18 cellular contexts compared by ENCODE assay signal in genomic region chr2:44060990-44061389, GRCh38.
DNase-seq lines count a peak whose midpoint lies in the region; ATAC-seq and TF ChIP-seq lines count a peak whose summit lies in the region.
"Had no signal": no experiment of that assay in that cellular context is flagged by ENCODE, and none has a peak within 500 bp of the region (broad histone marks: within the 10 kb centered on the region; RNA-seq: fewer than 3 reads in every experiment).

No MANE protein-coding gene starts in this region.

- H3K4me3 ChIP-seq in dorsolateral prefrontal cortex (no peak overlapping the region), right lobe of liver (peak overlapping the region in 2 of 3 donors; percentile 39 to 44), esophagus muscularis mucosa (no peak overlapping the region), left lung (no peak overlapping the region)
- H3K4me3 ChIP-seq: BLaER1, GM23338, HAP-1 had no signal

- ATAC-seq in left lobe of liver (peak; percentile 58), right lobe of liver (peak; percentile 66 to 76 (median 74)), GM21360 (IDR thresholded peaks at IDR 0.05; ENCODE audit: unreplicated experiment) (no peak), left lung (no peak)
- ATAC-seq: CD8-positive, alpha-beta T cell had no signal

- H3K4me1 ChIP-seq in right lobe of liver (peaks cover 0 to 52% (median 18%) of the 10 kb centered on the region in 4 donors), esophagus muscularis mucosa (no peaks in the 10 kb centered on the region), left lung (no peaks in the 10 kb centered on the region)
- H3K4me1 ChIP-seq: BLaER1, HAP-1 had no signal

- intact Hi-C loops in dorsolateral prefrontal cortex (cut with DNase I) (no loop called here), right lobe of liver (cut with DNase I) (no loop called here), esophagus muscularis mucosa (cut with DNase I) (no loop called here), left lung (cut with DNase I) (no loop called here)

- TF ChIP-seq EP300 in esophagus muscularis mucosa (IDR thresholded peaks at IDR 0.05): no peak

- H3K9me3 ChIP-seq in right lobe of liver (no peaks in the 10 kb centered on the region), esophagus muscularis mucosa (no peaks in the 10 kb centered on the region), left lung (no peaks in the 10 kb centered on the region)
- H3K9me3 ChIP-seq: HAP-1 had no signal

- no peaks in the 10 kb centered on the region for H3K27me3 ChIP-seq in dorsolateral prefrontal cortex
- no peaks in the 10 kb centered on the region for H3K27me3 ChIP-seq in right lobe of liver
- H3K27me3 ChIP-seq in esophagus muscularis mucosa: no peaks in the 10 kb centered on the region
- H3K27me3 ChIP-seq in left lung: no peaks in the 10 kb centered on the region
- H3K27me3 ChIP-seq: BLaER1 had no signal

- TF ChIP-seq POLR2A in right lobe of liver (IDR thresholded peaks at IDR 0.05) (no peak), esophagus muscularis mucosa (IDR thresholded peaks at IDR 0.05; ENCODE audit: low read depth) (no peak)

- H3K36me3 ChIP-seq in right lobe of liver (no peaks in the 10 kb centered on the region), esophagus muscularis mucosa (no peaks in the 10 kb centered on the region), left lung (no peaks in the 10 kb centered on the region)
- H3K36me3 ChIP-seq: BLaER1, HAP-1 had no signal

- H3K27ac ChIP-seq in dorsolateral prefrontal cortex (peak overlapping the region in 32 of 59 donors; percentile 0 to 80 (median 52)), right lobe of liver (peak overlapping the region; percentile 73 to 99 (median 99)), temporal lobe (ENCODE audit: low read depth, low read length) (peak overlapping the region; percentile 72), esophagus muscularis mucosa (replicated peaks in 1 of 4) (no peak overlapping the region), left lung (no peak overlapping the region)
- H3K27ac ChIP-seq: BLaER1, C4-2B had no signal

- DNase-seq in dorsolateral prefrontal cortex: no peak
- DNase-seq in left lobe of liver (ENCODE audit: low spot score): no peak
- no peak for DNase-seq in right lobe of liver
- DNase-seq in activated CD4-positive, alpha-beta T cell treated with anti-CD3 and anti-CD28 coated beads for 48 hours: no peak
- no peak for DNase-seq in esophagus muscularis mucosa (ENCODE audit: extremely low spot score)
- no peak for DNase-seq in left lung
- DNase-seq: Caco-2; CD4-positive, CD25-positive, alpha-beta regulatory T cell; CD8-positive, alpha-beta T cell; DMS153; DND-41; HFFc6 had no signal

- WGBS in right lobe of liver (ENCODE audit: insufficient coverage, low coverage, low lambda C conversion rate, missing lambda C conversion rate): 18% methylated on average over 1 of the region's 1 CpG
- 87% methylated on average over 1 of the region's 1 CpG for WGBS in esophagus muscularis mucosa

- TF ChIP-seq CTCF in dorsolateral prefrontal cortex (IDR thresholded peaks at IDR 0.05 in 54 of 56, conservative IDR thresholded peaks at IDR 0.05 in 2 of 56; ENCODE audit: low read depth in 1 of 56, partially characterized antibody in 56 of 56) (no peak), right lobe of liver (IDR thresholded peaks at IDR 0.05) (no peak), esophagus muscularis mucosa (IDR thresholded peaks at IDR 0.05) (no peak), left lung (IDR thresholded peaks at IDR 0.05) (no peak)

Comparison
In these comparisons a context has a peak if more than half of its experiments do, and no peak if none do; other contexts are left out.
1. H3K27ac ChIP-seq: peak in dorsolateral prefrontal cortex (32 of 59), right lobe of liver (3 of 3) and temporal lobe (single experiment); none in esophagus muscularis mucosa (0 of 4) and left lung (0 of 2).
2. H3K4me3 ChIP-seq: peak in right lobe of liver (2 of 3); none in dorsolateral prefrontal cortex (0 of 59), esophagus muscularis mucosa (0 of 4) and left lung (0 of 2).
3. ATAC-seq: peak in left lobe of liver (single experiment) and right lobe of liver (4 of 4); none in GM21360 (single experiment) and left lung (single experiment).